Comparison of ENCODE assay signal across 15 cellular contexts in the genomic region with DNA sequence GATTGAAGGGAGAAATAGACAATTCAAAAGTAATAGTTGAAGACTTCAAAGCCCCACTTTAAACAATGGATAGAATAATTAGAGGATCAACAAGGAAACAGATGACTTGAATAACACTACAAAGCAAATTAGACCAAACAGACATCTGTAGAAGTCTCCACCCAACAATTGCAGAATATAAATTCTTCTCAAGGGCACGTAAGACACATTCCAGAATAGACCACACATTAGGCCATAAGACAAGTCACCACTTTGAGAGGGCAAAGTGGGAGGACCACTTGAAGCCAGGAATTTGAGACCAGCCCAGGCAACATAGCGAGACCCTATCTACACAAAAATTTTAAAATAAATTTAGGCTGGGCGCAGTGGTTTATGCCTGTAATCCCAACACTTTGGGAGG. TPM values are rescaled to one million over a fixed set of nuclear protein-coding genes. Genes with fewer than 3 reads are reported as not detected.
DNase-seq lines count a peak whose midpoint lies in the region; ATAC-seq and TF ChIP-seq lines count a peak whose summit lies in the region.
"Had no signal": no experiment of that assay in that cellular context is flagged by ENCODE, and none has a peak within 500 bp of the region (broad histone marks: within the 10 kb centered on the region; RNA-seq: fewer than 3 reads in every experiment).

No MANE protein-coding gene starts in this region.

- no peaks in the 10 kb centered on the region for H3K4me1 ChIP-seq in colonic mucosa
- H3K4me1 ChIP-seq: A549 had no signal

- peak; percentile 21 for DNase-seq in EL
- DNase-seq in SW480 (ENCODE audit: low spot score), result peak; percentile 10
- no peak for DNase-seq in left colon
- no peak for DNase-seq in middle frontal gyrus (ENCODE audit: extremely low spot score, low spot score)
- DNase-seq in colonic mucosa, result no peak
- DNase-seq in NCI-H1105 (lab: John Stamatoyannopoulos, UW), result no peak
- no peak for DNase-seq in DMS153 (lab: John Stamatoyannopoulos, UW)
- DNase-seq: AML-193; CD4-positive, CD25-positive, alpha-beta regulatory T cell; DMS79 treated with DMSO at 0.1 percent for 48 hours; GF-D8; IMR-90; KBM-7 had no signal

- no peak for TF ChIP-seq CTCF in colonic mucosa (IDR thresholded peaks at IDR 0.05)

- intact Hi-C loops in left colon (cut with DNase I, micrococcal nuclease), result no loop called here
- intact Hi-C loops in colonic mucosa (cut with DNase I), result no loop called here

- ATAC-seq in left colon, result peak; percentile 38
- ATAC-seq: A549 had no signal

- no peaks in the 10 kb centered on the region for H3K27me3 ChIP-seq in colonic mucosa
- H3K27me3 ChIP-seq: BLaER1 treated with 17β-estradiol and CSF1 and Interleukin-3, amounts not matched to agents 10 nM and 100 nM had no signal

- no peak overlapping the region for H3K4me3 ChIP-seq in colonic mucosa
- H3K4me3 ChIP-seq: A549; BLaER1 treated with 17β-estradiol and CSF1 and Interleukin-3, amounts not matched to agents 10 nM and 100 nM had no signal

- no peak overlapping the region for H3K27ac ChIP-seq in colonic mucosa
- H3K27ac ChIP-seq: A549; BLaER1 treated with 17β-estradiol and CSF1 and Interleukin-3, amounts not matched to agents 10 nM and 100 nM had no signal

- H3K36me3 ChIP-seq in colonic mucosa, result no peaks in the 10 kb centered on the region
- H3K36me3 ChIP-seq: BLaER1 treated with 17β-estradiol and CSF1 and Interleukin-3, amounts not matched to agents 10 nM and 100 nM had no signal

- no peaks in the 10 kb centered on the region for H3K9me3 ChIP-seq in colonic mucosa

- H3K9ac ChIP-seq in colonic mucosa (ENCODE audit: low read depth in 2 of 2, low read length in 2 of 2), result no peak overlapping the region
- H3K9ac ChIP-seq: BLaER1 treated with 17β-estradiol and CSF1 and Interleukin-3, amounts not matched to agents 10 nM and 100 nM had no signal

RNA-seq across cellular contexts. Expression of gene RNF186, which starts 20.5 kb away (rescaled TPM):
- total RNA-seq in left colon, result 10 to 100 TPM; 50.3 to 53.7 TPM
- 10 to 100 TPM; 43.0 to 71.4 TPM for total RNA-seq in colonic mucosa
- total RNA-seq: CD4-positive, CD25-positive, alpha-beta regulatory T cell; IMR-90 had no signal

RNA-seq across cellular contexts. Expression of gene TMCO4, which starts 35.9 kb away (rescaled TPM):
- 10 to 100 TPM; 28.9 to 31.1 TPM for total RNA-seq in left colon
- total RNA-seq in colonic mucosa, result 10 to 100 TPM; 26.9 to 44.1 TPM

RNA-seq across cellular contexts. Expression of gene OTUD3, which starts 46.6 kb away (rescaled TPM):
- 10 to 100 TPM in 1 of 2 donors, 1 to 10 TPM in 1; 9.6 to 11.1 TPM for total RNA-seq in left colon
- total RNA-seq in colonic mucosa, result 10 to 100 TPM in 1 of 2 donors, 1 to 10 TPM in 1; 9.6 to 15.6 TPM

Comparison
In these comparisons a context has a peak if more than half of its experiments do, and no peak if none do; other contexts are left out.
1. DNase-seq: peak in EL (single experiment) and SW480 (single experiment); none in left colon (0 of 2), middle frontal gyrus (single experiment), colonic mucosa (single experiment), NCI-H1105 (single experiment) and DMS153 (single experiment).